23 cellular contexts compared by ENCODE assay signal in the genomic region with DNA sequence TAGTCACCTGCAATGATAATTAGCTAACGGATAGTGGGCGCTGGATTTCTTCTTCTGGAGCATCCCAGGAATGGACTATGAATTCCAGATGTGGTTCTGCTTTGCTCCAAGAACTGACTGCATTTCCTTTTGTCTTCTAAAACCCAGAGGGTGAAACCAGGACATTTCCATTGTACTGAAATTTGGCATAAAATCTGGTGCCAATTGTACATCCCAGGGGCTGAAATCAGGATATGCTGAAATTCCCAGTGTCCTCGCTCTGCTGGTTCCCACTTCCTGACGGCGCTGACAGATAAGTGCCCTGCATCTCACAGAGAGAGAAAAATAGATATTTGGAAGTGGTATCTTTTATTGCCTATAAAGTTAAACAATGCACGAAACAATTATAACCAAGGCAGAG. TPM values are rescaled to one million over a fixed set of nuclear protein-coding genes. Genes with fewer than 3 reads are reported as not detected.
"Had no signal": no experiment of that assay in that cellular context is flagged by ENCODE, and none has a peak within 500 bp of the region (broad histone marks: within the 10 kb centered on the region; RNA-seq: fewer than 3 reads in every experiment).

No MANE protein-coding gene starts in this region.

- DNase-seq: activated CD4-positive, alpha-beta T cell treated with anti-CD3 and anti-CD28 coated beads for 48 hours; activated CD4-positive, alpha-beta T cell treated with anti-CD3 and anti-CD28 coated beads, Interleukin-2, amount 50 U/mL, for 4 hours; activated CD8-positive, alpha-beta memory T cell treated with anti-CD3 and anti-CD28 coated beads, Interleukin-2, amount 50 U/mL, for 48 hours; activated CD8-positive, alpha-beta T cell treated with anti-CD3 and anti-CD28 coated beads, Interleukin-2, amount 10 ng/mL, durations not matched to agents 7 days and 5 days; activated naive CD4-positive, alpha-beta T cell treated with anti-CD3 and anti-CD28 coated beads, Interleukin-2, amount 50 U/mL, for 16 hours; activated T-cell treated with anti-CD3 and anti-CD28 coated beads, Interleukin-2, amount 50 U/mL, for 1 hour; aorta; body of pancreas; central memory CD4-positive, alpha-beta T cell; Karpas-422; MM.1S; NCI-H1105; NCI-H1436; NCI-H1694 treated with DMSO at 0.1 percent for 48 hours; NCI-H2029 treated with DMSO at 0.1 percent for 48 hours; NCI-H510A treated with DMSO at 0.1 percent for 48 hours; NCI-H69; NK-92 treated with Interleukin-12 subunit alpha and Interleukin-12 subunit beta, amount 100 ng/mL, for 24 hours; Peyer's patch; SIG-M5; SK-N-SH had no signal

- H3K27me3 ChIP-seq: body of pancreas, Peyer's patch had no signal

- H3K4me3 ChIP-seq: body of pancreas, Peyer's patch had no signal

- H3K4me2 ChIP-seq: SK-N-SH had no signal

- H3K36me3 ChIP-seq: Peyer's patch had no signal

- H3K9me3 ChIP-seq: body of pancreas, Peyer's patch, SK-N-SH had no signal

- H3K27ac ChIP-seq: body of pancreas, Peyer's patch had no signal

- ATAC-seq: activated CD4-positive, CD25-positive, alpha-beta regulatory T cell treated with anti-CD3 and anti-CD28 coated beads, Interleukin-2, amount 50 U/mL, for 24 hours; activated CD8-positive, alpha-beta T cell treated with anti-CD3 and anti-CD28 coated beads, Interleukin-2, amount 10 ng/mL, durations not matched to agents 7 days and 5 days; body of pancreas had no signal

- H3K9ac ChIP-seq: SK-N-SH had no signal

RNA-seq across cellular contexts. Expression of gene RBM20, which starts 31.9 kb away (rescaled TPM):
- total RNA-seq: bronchial epithelial cell had no signal
